17 cellular contexts compared by ENCODE assay signal in the genomic region with DNA sequence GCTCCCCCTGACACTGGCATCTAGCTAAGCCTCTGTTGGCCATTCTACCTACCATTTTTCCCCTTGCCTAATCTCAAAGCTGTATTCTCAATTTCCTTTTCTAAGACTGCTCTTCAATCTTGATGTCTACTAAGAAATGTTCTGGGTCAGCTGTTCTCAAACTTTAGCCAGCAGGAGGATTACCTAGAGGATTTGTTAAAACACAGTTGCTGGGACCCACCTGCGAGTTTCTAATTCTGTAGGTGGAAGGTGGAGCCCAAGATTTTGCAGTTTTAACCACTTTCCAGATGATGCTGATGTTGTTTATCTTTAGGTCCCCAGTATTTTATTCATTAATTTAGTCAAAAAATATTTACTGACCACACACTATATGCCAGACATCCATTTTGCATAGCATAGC. TPM values are rescaled to one million over a fixed set of nuclear protein-coding genes. Genes with fewer than 3 reads are reported as not detected.
A peak's percentile ranks its signal among the peaks of the same experiment; 100 is the strongest.
DNase-seq lines count a peak whose midpoint lies in the region; TF ChIP-seq lines count a peak whose summit lies in the region.
"Had no signal": no experiment of that assay in that cellular context is flagged by ENCODE, and none has a peak within 500 bp of the region (broad histone marks: within the 10 kb centered on the region; RNA-seq: fewer than 3 reads in every experiment).

No MANE protein-coding gene starts in this region.

- H3K9ac ChIP-seq in mesendoderm (ENCODE audit: low read length) = no peak overlapping the region
- H3K9ac ChIP-seq: GM23248 had no signal

- H2AK5ac ChIP-seq in mesendoderm (ENCODE audit: low read length) = no peak overlapping the region

- H3K27me3 ChIP-seq in BE2C = no peaks in the 10 kb centered on the region
- H3K27me3 ChIP-seq in mesendoderm (ENCODE audit: insufficient read depth, low read length, poor library complexity) = no peaks in the 10 kb centered on the region

- no peaks in the 10 kb centered on the region for H3K36me3 ChIP-seq in BE2C
- H3K36me3 ChIP-seq in mesendoderm (ENCODE audit: control insufficient read depth, insufficient read depth, low read length) = no peaks in the 10 kb centered on the region

- no peaks in the 10 kb centered on the region for H3K9me3 ChIP-seq in BE2C

- H3K79me2 ChIP-seq in mesendoderm (ENCODE audit: control insufficient read depth, insufficient read depth, low read length) = no peaks in the 10 kb centered on the region

- no peaks in the 10 kb centered on the region for H3K36me3 Mint-ChIP-seq in HFFc6 (ENCODE audit: low read depth)
- H3K36me3 Mint-ChIP-seq: CD4-positive, CD25-positive, alpha-beta regulatory T cell had no signal

- H3K4me1 ChIP-seq in BE2C (peaks cover 14% of the 10 kb centered on the region), mesendoderm (ENCODE audit: control insufficient read depth, low read depth, low read length) (no peaks in the 10 kb centered on the region)

- H2BK5ac ChIP-seq in mesendoderm (ENCODE audit: low read length) = no peak overlapping the region

- WGBS in mesendoderm (ENCODE audit: extremely low coverage, insufficient coverage, low lambda C conversion rate) = no CpG with 5 or more reads among the region's 1 CpG

- H4K5ac ChIP-seq in mesendoderm (ENCODE audit: low read length) = no peak overlapping the region

- no peak overlapping the region for H3K4me2 ChIP-seq in mesendoderm (ENCODE audit: low read length)

- peaks cover 1% of the 10 kb centered on the region for H3K27me3 Mint-ChIP-seq in HFFc6 (ENCODE audit: insufficient read depth)
- H3K27me3 Mint-ChIP-seq: CD4-positive, CD25-positive, alpha-beta regulatory T cell had no signal

- H3K79me1 ChIP-seq in mesendoderm (ENCODE audit: low read length) = no peaks in the 10 kb centered on the region

- no peaks in the 10 kb centered on the region for H3K9me3 Mint-ChIP-seq in HFFc6

- H3K4me1 Mint-ChIP-seq in HFFc6 (ENCODE audit: low read depth) = peaks cover 12% of the 10 kb centered on the region

- TF ChIP-seq CTCF in BE2C (IDR thresholded peaks at IDR 0.05; ENCODE audit: low read depth, low read length) (0 out of 2 replicates have a peak, but pooled peaks have one; percentile 16), HFFc6 (IDR thresholded peaks at IDR 0.05) (peak; percentile 10; the same call in 1 of the 2 replicates)

- H3K4me3 ChIP-seq in BE2C (ENCODE audit: low read depth, low read length) (no peak overlapping the region), mesendoderm (ENCODE audit: low read length) (no peak overlapping the region)
- H3K4me3 ChIP-seq: GM23248 had no signal

- no peak overlapping the region for H3K23ac ChIP-seq in mesendoderm (ENCODE audit: low read length)

- H4K8ac ChIP-seq in mesendoderm (ENCODE audit: low read depth, low read length) = no peak overlapping the region

- H3K56ac ChIP-seq in mesendoderm (ENCODE audit: low read length) = no peak overlapping the region

- no peak overlapping the region for H3K4me3 Mint-ChIP-seq in HFFc6
- H3K4me3 Mint-ChIP-seq: B cell; CD4-positive, CD25-positive, alpha-beta regulatory T cell had no signal

- no peak for DNase-seq in BE2C
- no peak for DNase-seq in HFFc6
- peak; percentile 55 for DNase-seq in RPMI8226
- no peak for DNase-seq in mesendoderm
- no peak for DNase-seq in kidney tubule cell (ENCODE audit: low spot score)
- no peak for DNase-seq in NCI-H1694 treated with DMSO at 0.1 percent for 48 hours (lab: John Stamatoyannopoulos, UW)
- DNase-seq in stimulated activated CD4-positive, alpha-beta T cell treated with anti-CD3 and anti-CD28 coated beads, Interleukin-4, amount 100 ng/mL, for 4 hours = no peak
- no peak for DNase-seq in activated T-cell treated with anti-CD3 and anti-CD28 coated beads for 4 hours
- DNase-seq: 8988T; CD4-positive, CD25-positive, alpha-beta regulatory T cell; COR-L47; GM23248; NCI-H1105; NCI-H1694 had no signal

- H3K27ac Mint-ChIP-seq in HFFc6 = no peak overlapping the region
- H3K27ac Mint-ChIP-seq: B cell; CD4-positive, CD25-positive, alpha-beta regulatory T cell had no signal

- no peak overlapping the region for H3K27ac ChIP-seq in mesendoderm (ENCODE audit: low read depth, low read length)
- H3K27ac ChIP-seq: GM23248, HL-60, RWPE1 had no signal

- H2BK120ac ChIP-seq in mesendoderm (ENCODE audit: low read depth, low read length) = no peak overlapping the region

- H2BK15ac ChIP-seq in mesendoderm (replicated peaks; ENCODE audit: low read depth) = peak overlapping the region; percentile 74

- peak overlapping the region; percentile 51 for H3K18ac ChIP-seq in mesendoderm (ENCODE audit: low read length)

- no peak overlapping the region for H3K4ac ChIP-seq in mesendoderm (ENCODE audit: low read depth, low read length)

RNA-seq across cellular contexts. Expression of gene ARHGAP42, which starts 9.3 kb away (rescaled TPM):
- polyA plus RNA-seq in BE2C (2012; ENCODE audit: insufficient read depth, insufficient read length, low read depth) = 11.2 TPM
- total RNA-seq in HFFc6 (2021; fragmentation: NEBNext Ultra II Directional; extraction: Animal tissue kit (Norgen Biotek cat#: 25700)) = 1 to 10 TPM; 1.1 to 3.1 (median 2.3) TPM
- 17.7 TPM for polyA plus RNA-seq in mesendoderm (2013, experiment 1 of 2)
- 18.8 TPM for polyA plus RNA-seq in mesendoderm (2013, experiment 2 of 2)
- total RNA-seq: CD4-positive, CD25-positive, alpha-beta regulatory T cell had no signal
- polyA plus RNA-seq: CD4-positive, CD25-positive, alpha-beta regulatory T cell had no signal
